ENCODE assay signal across 1 cellular context in genomic region chr14:105398726-105399440, GRCh38.
A peak's percentile ranks its signal among the peaks of the same experiment; 100 is the strongest.
TF ChIP-seq lines count a peak whose summit lies in the region.

No MANE protein-coding gene starts in this region.

TF ChIP-seq in HepG2, 621 proteins besides CTCF, POLR2A, EP300 and RAD21 (continued from another document and continues in another):
- TF ChIP-seq ZBED4 (CRISPR knock-in tag; IDR thresholded peaks at IDR 0.05; ENCODE audit: borderline replicate concordance) (no peak), ZHX2 (IDR thresholded peaks at IDR 0.05; ENCODE audit: low read depth) (no peak), ZHX2 (CRISPR knock-in tag; IDR thresholded peaks at IDR 0.05; ENCODE audit: borderline replicate concordance) (no peak), ATF1 (CRISPR knock-in tag; IDR thresholded peaks at IDR 0.05) (no peak), ZNF496 (CRISPR knock-in tag; IDR thresholded peaks at IDR 0.05; ENCODE audit: insufficient replicate concordance) (no peak), HCFC1 (IDR thresholded peaks at IDR 0.05; ENCODE audit: low read depth, low read length) (no peak), TFDP2 (CRISPR knock-in tag; IDR thresholded peaks at IDR 0.05) (no peak; the same call in 1 of the 2 replicates), RNF219 (CRISPR knock-in tag; IDR thresholded peaks at IDR 0.05) (0 out of 2 replicates have a peak, but pooled peaks have one; percentile 75), ZNF10 (CRISPR knock-in tag; IDR thresholded peaks at IDR 0.05; ENCODE audit: borderline replicate concordance, low read depth) (no peak), ZSCAN21 (CRISPR knock-in tag; IDR thresholded peaks at IDR 0.05; ENCODE audit: borderline replicate concordance) (no peak; the same call in none of the 2 replicates), ZFP91 (CRISPR knock-in tag; IDR thresholded peaks at IDR 0.05; ENCODE audit: borderline replicate concordance) (peak; percentile 65; the same call in 1 of the 2 replicates), ZBTB7B (CRISPR knock-in tag; IDR thresholded peaks at IDR 0.05) (no peak), ZNF841 (CRISPR knock-in tag; IDR thresholded peaks at IDR 0.05; ENCODE audit: borderline replicate concordance) (peak; percentile 38; the same call in 1 of the 2 replicates), MATR3 (CRISPR knock-in tag; IDR thresholded peaks at IDR 0.05) (no peak), PLSCR1 (CRISPR knock-in tag; IDR thresholded peaks at IDR 0.05; ENCODE audit: borderline replicate concordance) (no peak), ZNF205 (CRISPR knock-in tag; IDR thresholded peaks at IDR 0.05) (no peak), ZNF44 (CRISPR knock-in tag; IDR thresholded peaks at IDR 0.05) (peak; percentile 56; the same call in 1 of the 2 replicates), ARID2 (CRISPR knock-in tag; IDR thresholded peaks at IDR 0.05; ENCODE audit: borderline replicate concordance) (no peak), ZUFSP (CRISPR knock-in tag; IDR thresholded peaks at IDR 0.05; ENCODE audit: borderline replicate concordance) (no peak), NR1H2 (CRISPR knock-in tag; IDR thresholded peaks at IDR 0.05; ENCODE audit: borderline replicate concordance, low read depth) (no peak), HNRNPK (IDR thresholded peaks at IDR 0.05; ENCODE audit: low read depth, low read length, poor library complexity, severe bottlenecking) (peak; percentile 51), SOX6 (IDR thresholded peaks at IDR 0.05) (no peak), SOX6 (CRISPR knock-in tag; IDR thresholded peaks at IDR 0.05) (no peak; the same call in 1 of the 2 replicates), ZNF850 (CRISPR knock-in tag; conservative IDR thresholded peaks at IDR 0.05) (0 out of 2 replicates have a peak, but pooled peaks have one; percentile 63), SALL2 (CRISPR knock-in tag; IDR thresholded peaks at IDR 0.05) (no peak), EED (CRISPR knock-in tag; IDR thresholded peaks at IDR 0.05) (peak; percentile 52; the same call in 1 of the 2 replicates), TEF (CRISPR knock-in tag; IDR thresholded peaks at IDR 0.05) (no peak), KAT8 (CRISPR knock-in tag; IDR thresholded peaks at IDR 0.05) (peak; percentile 67), AHR (CRISPR knock-in tag; IDR thresholded peaks at IDR 0.05) (no peak; the same call in 1 of the 2 replicates), NFE2L2 (IDR thresholded peaks at IDR 0.05; ENCODE audit: low read length) (no peak)
